9 cellular contexts compared by ENCODE assay signal in the genomic region with DNA sequence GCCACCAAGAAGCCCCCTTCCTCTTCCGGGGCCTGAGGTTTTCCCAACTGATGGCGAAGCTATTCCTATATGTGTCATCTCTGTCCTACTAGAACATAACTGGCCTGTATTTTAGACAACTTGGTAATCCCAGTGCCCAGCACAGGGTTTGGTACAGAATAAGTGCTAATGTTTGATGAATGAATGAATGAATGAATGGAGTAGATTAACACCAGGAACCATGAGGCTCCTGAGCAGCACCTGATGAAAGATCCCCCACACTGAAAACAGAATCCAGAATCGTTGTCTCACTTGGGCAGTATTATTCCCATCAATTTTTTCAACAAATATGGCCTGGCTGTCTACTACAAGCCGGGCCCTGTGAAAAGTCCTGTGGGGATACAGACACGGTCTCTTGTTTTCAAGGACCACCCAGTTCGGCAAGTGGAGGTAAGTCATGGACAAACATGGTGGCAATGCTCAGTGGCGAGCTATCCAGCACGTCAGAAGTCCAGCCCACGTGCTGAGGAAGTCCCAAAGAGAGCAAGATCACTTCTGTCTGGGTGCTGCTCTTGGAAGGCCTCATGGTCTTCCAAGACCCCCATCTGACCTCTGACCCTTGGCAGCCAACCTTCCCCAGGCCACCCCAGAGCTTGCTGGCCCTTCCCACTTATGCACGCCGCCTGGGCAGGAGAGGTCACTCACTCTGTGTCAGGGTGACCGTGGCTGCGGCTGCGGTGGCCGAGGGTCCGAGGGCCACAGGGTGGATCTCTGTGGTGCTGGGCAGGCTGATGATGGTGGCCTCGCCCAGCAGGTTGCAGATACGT.
A peak's percentile ranks its signal among the peaks of the same experiment; 100 is the strongest.
DNase-seq lines count a peak whose midpoint lies in the region; ATAC-seq and TF ChIP-seq lines count a peak whose summit lies in the region.
"Had no signal": no experiment of that assay in that cellular context is flagged by ENCODE, and none has a peak within 500 bp of the region (broad histone marks: within the 10 kb centered on the region; RNA-seq: fewer than 3 reads in every experiment).

No MANE protein-coding gene starts in this region.

- H3K4me3 ChIP-seq in ACC112 (ENCODE audit: low read depth, low read length) (peak overlapping the region; percentile 88), HUES6 (ENCODE audit: low read depth, low read length) (peak overlapping the region; percentile 78; the same call in 1 of the 2 replicates), coronary artery (peak overlapping the region; percentile 90), mucosa of stomach (ENCODE audit: low read length) (peak overlapping the region; percentile 90)
- H3K4me3 ChIP-seq: mucosa of descending colon had no signal

- H3K9me3 ChIP-seq in HUES6 (ENCODE audit: control insufficient read depth, insufficient read depth, low read depth, low read length) (no peaks in the 10 kb centered on the region), mucosa of stomach (ENCODE audit: control insufficient read depth, low read length) (no peaks in the 10 kb centered on the region)
- H3K9me3 ChIP-seq: mucosa of descending colon had no signal

- ATAC-seq in GM18873 (IDR thresholded peaks at IDR 0.05; ENCODE audit: low FRiP score, unreplicated experiment) = no peak
- ATAC-seq in GM18861 (IDR thresholded peaks at IDR 0.05; ENCODE audit: unreplicated experiment) = no peak
- no peak for ATAC-seq in HG02884 (IDR thresholded peaks at IDR 0.05; ENCODE audit: unreplicated experiment)

- H3K9ac ChIP-seq in HUES6 (ENCODE audit: low read length) (no peak overlapping the region), mucosa of stomach (ENCODE audit: low read length) (peak overlapping the region; percentile 86)

- no peak overlapping the region for H3K27ac ChIP-seq in ACC112 (ENCODE audit: low read depth, low read length)
- no peak overlapping the region for H3K27ac ChIP-seq in HUES6 (ENCODE audit: low read depth, low read length)
- peak overlapping the region; percentile 79 to 99 for H3K27ac ChIP-seq in coronary artery

- peaks cover 17% of the 10 kb centered on the region for H3K4me1 ChIP-seq in ACC112 (ENCODE audit: control insufficient read depth, insufficient read depth, low read length, unreplicated experiment)
- H3K4me1 ChIP-seq in HUES6 (ENCODE audit: control insufficient read depth, insufficient read depth, low read length) = peaks cover 20% of the 10 kb centered on the region
- peaks cover 19% of the 10 kb centered on the region for H3K4me1 ChIP-seq in mucosa of stomach (ENCODE audit: control insufficient read depth, insufficient read depth, low read length)

- no peaks in the 10 kb centered on the region for H3K36me3 ChIP-seq in ACC112 (ENCODE audit: insufficient read depth, low read length)
- H3K36me3 ChIP-seq in HUES6 (ENCODE audit: control insufficient read depth, insufficient read depth, low read length) = peaks cover 11% of the 10 kb centered on the region
- H3K36me3 ChIP-seq in mucosa of stomach (ENCODE audit: control insufficient read depth, insufficient read depth, low read length) = peaks cover 10% of the 10 kb centered on the region

- peaks cover 38% of the 10 kb centered on the region for H3K79me2 ChIP-seq in ACC112 (ENCODE audit: control insufficient read depth, insufficient read depth, low read length, unreplicated experiment)

- H2AFZ ChIP-seq in ACC112 (ENCODE audit: low read length, unreplicated experiment) = no peak overlapping the region

- H3K27me3 ChIP-seq in ACC112 (ENCODE audit: insufficient read depth, low read length) (no peaks in the 10 kb centered on the region), HUES6 (ENCODE audit: control insufficient read depth, insufficient read depth, low read length) (no peaks in the 10 kb centered on the region), mucosa of stomach (ENCODE audit: control insufficient read depth, insufficient read depth, low read length) (no peaks in the 10 kb centered on the region)

- DNase-seq in coronary artery (ENCODE audit: low spot score) = peak; percentile 79
- no peak for DNase-seq in NCI-H2081 (lab: John Stamatoyannopoulos, UW)

- TF ChIP-seq CTCF in coronary artery (IDR thresholded peaks at IDR 0.05) = no peak

Comparison
In these comparisons a context has a peak if more than half of its experiments do, and no peak if none do; other contexts are left out.
1. H3K27ac ChIP-seq: peak in coronary artery (2 of 2); none in ACC112 (single experiment) and HUES6 (single experiment).
2. Peak in every context shown above with its lines, with median percentiles within 50 percentile points of each other: H3K4me3 ChIP-seq.